ENCODE assay signal across 13 cellular contexts in genomic region chr22:23136991-23137390, GRCh38. TPM values are rescaled to one million over a fixed set of nuclear protein-coding genes. Genes with fewer than 3 reads are reported as not detected.
A peak's percentile ranks its signal among the peaks of the same experiment; 100 is the strongest.
DNase-seq lines count a peak whose midpoint lies in the region; ATAC-seq and TF ChIP-seq lines count a peak whose summit lies in the region.
"Not testable (repeated sequence)": the region's sequence is repeated elsewhere in the genome, so short reads cannot be mapped to it uniquely, and the experiment has no call there.
"Had no signal": no experiment of that assay in that cellular context is flagged by ENCODE, and none has a peak within 500 bp of the region (broad histone marks: within the 10 kb centered on the region; RNA-seq: fewer than 3 reads in every experiment).

No MANE protein-coding gene starts in this region.

- H3K4me3 ChIP-seq in BLaER1 treated with 17β-estradiol and CSF1 and Interleukin-3, amounts not matched to agents 10 nM and 100 nM; OCI-LY7 (ENCODE audit: low read depth, low read length, poor library complexity, severe bottlenecking); effector memory CD4-positive, alpha-beta T cell (ENCODE audit: insufficient read depth, low read depth, low read length, poor library complexity, severe bottlenecking); suprapubic skin: not testable (repeated sequence)

- peak overlapping the region; percentile 71 to 96 (median 84); a peak in 19 of 22 replicates for H3K4me2 ChIP-seq in BLaER1 treated with 17β-estradiol and CSF1 and Interleukin-3, amounts not matched to agents 10 nM and 100 nM
- H3K4me2 ChIP-seq in OCI-LY7 (ENCODE audit: low read length), result peak overlapping the region; percentile 68; the same call in 1 of the 2 replicates

- H3K36me3 Mint-ChIP-seq in IgD-negative memory B cell; activated CD4-positive, alpha-beta T cell treated with anti-CD3 and anti-CD28 coated beads, Interleukin-2, amount 10 ng/mL, durations not matched to agents 7 days and 5 days (ENCODE audit: low read depth); activated naive CD4-positive, alpha-beta T cell treated with anti-CD3 and anti-CD28 coated beads, Interleukin-2, amount 10 ng/mL, durations not matched to agents 7 days and 5 days; naive thymus-derived CD8-positive, alpha-beta T cell: not testable (repeated sequence)

- not testable (repeated sequence) for TF ChIP-seq EP300 in suprapubic skin (IDR thresholded peaks at IDR 0.05)

- not testable (repeated sequence) for H3K27me3 Mint-ChIP-seq in IgD-negative memory B cell; activated CD4-positive, alpha-beta T cell treated with anti-CD3 and anti-CD28 coated beads, Interleukin-2, amount 10 ng/mL, durations not matched to agents 7 days and 5 days; activated naive CD4-positive, alpha-beta T cell treated with anti-CD3 and anti-CD28 coated beads, Interleukin-2, amount 10 ng/mL, durations not matched to agents 7 days and 5 days; naive thymus-derived CD8-positive, alpha-beta T cell

- peak overlapping the region in 2 of 3 donors; percentile 93 to 98 for H3K27ac Mint-ChIP-seq in IgD-negative memory B cell
- peak overlapping the region; percentile 92 for H3K27ac Mint-ChIP-seq in activated CD4-positive, alpha-beta T cell treated with anti-CD3 and anti-CD28 coated beads, Interleukin-2, amount 10 ng/mL, durations not matched to agents 7 days and 5 days
- H3K27ac Mint-ChIP-seq in activated naive CD4-positive, alpha-beta T cell treated with anti-CD3 and anti-CD28 coated beads, Interleukin-2, amount 10 ng/mL, durations not matched to agents 7 days and 5 days, result peak overlapping the region; percentile 95
- peak overlapping the region; percentile 93 to 98 (median 96) for H3K27ac Mint-ChIP-seq in naive thymus-derived CD8-positive, alpha-beta T cell

- not testable (repeated sequence) for H2AFZ ChIP-seq in OCI-LY7 (ENCODE audit: low read length)

- H3K9me3 Mint-ChIP-seq in IgD-negative memory B cell; activated CD4-positive, alpha-beta T cell treated with anti-CD3 and anti-CD28 coated beads, Interleukin-2, amount 10 ng/mL, durations not matched to agents 7 days and 5 days; activated naive CD4-positive, alpha-beta T cell treated with anti-CD3 and anti-CD28 coated beads, Interleukin-2, amount 10 ng/mL, durations not matched to agents 7 days and 5 days; naive thymus-derived CD8-positive, alpha-beta T cell: not testable (repeated sequence)

- BruUV-seq in OCI-LY7 (replicated peaks; lab: Mats Ljungman, UMichigan), result not testable (repeated sequence)

- peaks cover 18 to 35% (median 20%) of the 10 kb centered on the region in 3 donors for H3K4me1 Mint-ChIP-seq in IgD-negative memory B cell
- peaks cover 43% of the 10 kb centered on the region for H3K4me1 Mint-ChIP-seq in activated CD4-positive, alpha-beta T cell treated with anti-CD3 and anti-CD28 coated beads, Interleukin-2, amount 10 ng/mL, durations not matched to agents 7 days and 5 days
- H3K4me1 Mint-ChIP-seq in activated naive CD4-positive, alpha-beta T cell treated with anti-CD3 and anti-CD28 coated beads, Interleukin-2, amount 10 ng/mL, durations not matched to agents 7 days and 5 days, result peaks cover 47% of the 10 kb centered on the region
- H3K4me1 Mint-ChIP-seq in naive thymus-derived CD8-positive, alpha-beta T cell, result peaks cover 8 to 65% (median 42%) of the 10 kb centered on the region in 4 donors

- H3K9ac ChIP-seq in BLaER1 treated with 17β-estradiol and CSF1 and Interleukin-3, amounts not matched to agents 10 nM and 100 nM, result peak overlapping the region in 5 of 11 experiments; percentile 20 to 68 (median 56); a peak in 5 of 22 replicates

- not testable (repeated sequence) for TF ChIP-seq CTCF in OCI-LY7 (conservative IDR thresholded peaks at IDR 0.05; ENCODE audit: low read length); suprapubic skin (IDR thresholded peaks at IDR 0.05)

- H3K4me3 Mint-ChIP-seq in IgD-negative memory B cell, result peak overlapping the region in 1 of 4 donors; percentile 12
- not testable (repeated sequence) for H3K4me3 Mint-ChIP-seq in activated CD4-positive, alpha-beta T cell treated with anti-CD3 and anti-CD28 coated beads, Interleukin-2, amount 10 ng/mL, durations not matched to agents 7 days and 5 days; activated naive CD4-positive, alpha-beta T cell treated with anti-CD3 and anti-CD28 coated beads, Interleukin-2, amount 10 ng/mL, durations not matched to agents 7 days and 5 days
- peak overlapping the region in 3 of 10 donors; percentile 7 to 80 (median 74) for H3K4me3 Mint-ChIP-seq in naive thymus-derived CD8-positive, alpha-beta T cell

- not testable (repeated sequence) for H3K36me3 ChIP-seq in BLaER1 treated with 17β-estradiol and CSF1 and Interleukin-3, amounts not matched to agents 10 nM and 100 nM; OCI-LY7 (ENCODE audit: insufficient read depth, low read length); effector memory CD4-positive, alpha-beta T cell (ENCODE audit: control insufficient read depth, insufficient read depth, low read length); suprapubic skin

- H3K79me2 ChIP-seq in OCI-LY7 (ENCODE audit: insufficient read depth, low read depth, low read length), result not testable (repeated sequence)

- peak overlapping the region in 8 of 11 experiments; percentile 51 to 75 (median 64); a peak in 12 of 22 replicates for H3K27ac ChIP-seq in BLaER1 treated with 17β-estradiol and CSF1 and Interleukin-3, amounts not matched to agents 10 nM and 100 nM
- peak overlapping the region; percentile 94 for H3K27ac ChIP-seq in OCI-LY7 (ENCODE audit: low read depth, low read length, poor library complexity, severe bottlenecking)
- peak overlapping the region; percentile 68 for H3K27ac ChIP-seq in effector memory CD4-positive, alpha-beta T cell (ENCODE audit: insufficient read depth, low read length, poor library complexity, severe bottlenecking)
- peak overlapping the region; percentile 75 for H3K27ac ChIP-seq in suprapubic skin

- POLR2A ChIA-PET in OCI-LY7 (lab: Charles Lee), result interaction anchor here (0.8 kb wide), 1 partner anchor 14 kb away, joined by 3 read pairs; no protein-coding TSS in a partner anchor
- POLR2A ChIA-PET in activated CD4-positive, alpha-beta T cell treated with anti-CD3 and anti-CD28 coated beads, Interleukin-2, amount 10 ng/mL, durations not matched to agents 7 days and 5 days (lab: Charles Lee), result not testable (repeated sequence)
- POLR2A ChIA-PET in naive thymus-derived CD8-positive, alpha-beta T cell (lab: Charles Lee), result interaction anchor here (1.5 to 1.7 kb wide), 2 partner anchors 16 to 18 kb away, joined by 3 to 6 read pairs; no protein-coding TSS in a partner anchor

- not testable (repeated sequence) for H3K27me3 ChIP-seq in BLaER1 treated with 17β-estradiol and CSF1 and Interleukin-3, amounts not matched to agents 10 nM and 100 nM; effector memory CD4-positive, alpha-beta T cell (replicated peaks; ENCODE audit: control insufficient read depth, insufficient read depth, low read length, poor library complexity, severe bottlenecking); suprapubic skin

- CTCF ChIA-PET in OCI-LY7 (lab: Charles Lee; ENCODE audit: unreplicated experiment), result not testable (repeated sequence)
- CTCF ChIA-PET in activated CD4-positive, alpha-beta T cell treated with anti-CD3 and anti-CD28 coated beads, Interleukin-2, amount 10 ng/mL, durations not matched to agents 7 days and 5 days (lab: Charles Lee), result interaction anchor here (0.6 to 2.0 kb wide), 3 partner anchors 8 to 206 kb away, joined by 3 to 7 read pairs (median 3); no protein-coding TSS in a partner anchor
- CTCF ChIA-PET in activated naive CD4-positive, alpha-beta T cell treated with anti-CD3 and anti-CD28 coated beads, Interleukin-2, amount 10 ng/mL, durations not matched to agents 7 days and 5 days (lab: Charles Lee), result interaction anchor here (0.7 to 1.4 kb wide), 2 partner anchors 176 to 177 kb away, joined by 3 read pairs; no protein-coding TSS in a partner anchor

- DNase-seq in OCI-LY7 (ENCODE audit: low spot score); activated CD4-positive, alpha-beta T cell treated with anti-CD3 and anti-CD28 coated beads, Interleukin-2, amount 10 ng/mL, durations not matched to agents 7 days and 5 days; activated naive CD4-positive, alpha-beta T cell treated with anti-CD3 and anti-CD28 coated beads, Interleukin-2, amount 10 ng/mL, durations not matched to agents 7 days and 5 days; effector memory CD4-positive, alpha-beta T cell; naive thymus-derived CD8-positive, alpha-beta T cell; suprapubic skin (ENCODE audit: low spot score in 2 of 2): not testable (repeated sequence)

- not testable (repeated sequence) for H3K9me2 ChIP-seq in OCI-LY7 (ENCODE audit: insufficient read depth, low read length)

- not testable (repeated sequence) for ATAC-seq in naive thymus-derived CD8-positive, alpha-beta T cell

- WGBS in suprapubic skin, result 87% methylated on average over 3 of the region's 4 CpGs

- not testable (repeated sequence) for TF ChIP-seq POLR2A in suprapubic skin (IDR thresholded peaks at IDR 0.05)

- H4K20me1 ChIP-seq in BLaER1 treated with 17β-estradiol and CSF1 and Interleukin-3, amounts not matched to agents 10 nM and 100 nM; OCI-LY7 (ENCODE audit: insufficient read depth, low read length): not testable (repeated sequence)

- intact Hi-C loops in OCI-LY7 (cut with micrococcal nuclease; ENCODE audit: unreplicated experiment), result loop anchor here (5.0 kb wide), 1 partner anchor 270 kb away; no protein-coding TSS in a partner anchor

- H3K4me1 ChIP-seq in BLaER1 treated with 17β-estradiol and CSF1 and Interleukin-3, amounts not matched to agents 10 nM and 100 nM, result peaks cover 35 to 94% (median 79%) of the 10 kb centered on the region in 10 experiments
- peaks cover 55% of the 10 kb centered on the region for H3K4me1 ChIP-seq in OCI-LY7 (ENCODE audit: insufficient read depth, low read length, poor library complexity, severe bottlenecking)
- peaks cover 45% of the 10 kb centered on the region for H3K4me1 ChIP-seq in effector memory CD4-positive, alpha-beta T cell (ENCODE audit: control insufficient read depth, insufficient read depth, low read length, poor library complexity, severe bottlenecking)
- H3K4me1 ChIP-seq in suprapubic skin, result peaks cover 41% of the 10 kb centered on the region

- H3K9me3 ChIP-seq in BLaER1 treated with 17β-estradiol and CSF1 and Interleukin-3, amounts not matched to agents 10 nM and 100 nM (replicated peaks in 1 of 11); OCI-LY7 (ENCODE audit: low read length); effector memory CD4-positive, alpha-beta T cell (ENCODE audit: control insufficient read depth, low read length); suprapubic skin: not testable (repeated sequence)

RNA-seq across cellular contexts. Expression of gene RSPH14, which starts 4.8 kb away (rescaled TPM):
- polyA plus RNA-seq in IgD-negative memory B cell, result 0.39 TPM
- total RNA-seq in OCI-LY7 (2014; rRNA removed; shearing (Covaris generic)), result 0.98 and 3.0 TPM in 2 replicates
- total RNA-seq in OCI-LY7 (2022) (6.1 and 7.9 TPM in 2 replicates), suprapubic skin (1 to 10 TPM in 1 of 4 donors, under 1 TPM in 1, not detected in 2; 0.91 to 1.1 TPM)
- total RNA-seq in activated CD4-positive, alpha-beta T cell treated with anti-CD3 and anti-CD28 coated beads, Interleukin-2, amount 10 ng/mL, durations not matched to agents 7 days and 5 days, result under 1 TPM in 1 of 2 experiments, not detected in 1; 0.47 TPM
- under 1 TPM in 1 of 2 experiments, not detected in 1; 0.77 TPM for total RNA-seq in naive thymus-derived CD8-positive, alpha-beta T cell
- under 1 TPM in 1 of 3 donors, not detected in 2; 0.26 TPM for polyA plus RNA-seq in naive thymus-derived CD8-positive, alpha-beta T cell
- total RNA-seq: A172, GM23248, LHCN-M2, RPMI7951 had no signal
- polyA plus RNA-seq: CD14-positive monocyte, GM23248 had no signal

RNA-seq across cellular contexts. Expression of gene RAB36, which starts 8.3 kb away (rescaled TPM):
- 1.8 TPM for polyA plus RNA-seq in IgD-negative memory B cell
- total RNA-seq in OCI-LY7 (2014; rRNA removed; shearing (Covaris generic)), result 0.15 and 0.41 TPM in 2 replicates
- total RNA-seq in OCI-LY7 (2022) (2.5 and 3.0 TPM in 2 replicates), suprapubic skin (1 to 10 TPM; 1.7 to 3.1 (median 2.9) TPM)
- under 1 TPM; 0.27 to 0.31 TPM for total RNA-seq in activated CD4-positive, alpha-beta T cell treated with anti-CD3 and anti-CD28 coated beads, Interleukin-2, amount 10 ng/mL, durations not matched to agents 7 days and 5 days
- total RNA-seq in naive thymus-derived CD8-positive, alpha-beta T cell, result 1 to 10 TPM; 1.1 to 1.2 TPM
- polyA plus RNA-seq in naive thymus-derived CD8-positive, alpha-beta T cell, result 1 to 10 TPM in 1 of 3 donors, under 1 TPM in 2; 0.66 to 2.0 (median 0.97) TPM

RNA-seq across cellular contexts. Expression of gene BCR, which starts 43.3 kb away (rescaled TPM):
- polyA plus RNA-seq in IgD-negative memory B cell, result 5.9 TPM
- 46.5 and 51.3 TPM in 2 replicates for total RNA-seq in OCI-LY7 (2014; rRNA removed; shearing (Covaris generic))
- 38.7 and 42.2 TPM in 2 replicates for total RNA-seq in OCI-LY7 (2022)
- 10 to 100 TPM; 45.6 to 48.1 TPM for total RNA-seq in activated CD4-positive, alpha-beta T cell treated with anti-CD3 and anti-CD28 coated beads, Interleukin-2, amount 10 ng/mL, durations not matched to agents 7 days and 5 days
- 10 to 100 TPM; 72.1 to 76.9 TPM for total RNA-seq in naive thymus-derived CD8-positive, alpha-beta T cell
- 10 to 100 TPM in 1 of 3 donors, 1 to 10 TPM in 2; 3.8 to 18.3 (median 5.6) TPM for polyA plus RNA-seq in naive thymus-derived CD8-positive, alpha-beta T cell
- total RNA-seq in suprapubic skin, result 10 to 100 TPM; 72.8 to 87.8 (median 79.3) TPM
